19 cellular contexts compared by ENCODE assay signal in genomic region chr1:242745079-242745478, GRCh38.
DNase-seq lines count a peak whose midpoint lies in the region; ATAC-seq and TF ChIP-seq lines count a peak whose summit lies in the region.
"Had no signal": no experiment of that assay in that cellular context is flagged by ENCODE, and none has a peak within 500 bp of the region (broad histone marks: within the 10 kb centered on the region; RNA-seq: fewer than 3 reads in every experiment).

No MANE protein-coding gene starts in this region.

- H3K4me1 Mint-ChIP-seq in mesothelial cell of epicardium = peaks cover 18% of the 10 kb centered on the region
- H3K4me1 Mint-ChIP-seq in progenitor cell of endocrine pancreas (ENCODE audit: low read depth) = peaks cover 12% of the 10 kb centered on the region
- H3K4me1 Mint-ChIP-seq: H9 had no signal

- H3K9me3 Mint-ChIP-seq in mesothelial cell of epicardium = peaks cover 10% of the 10 kb centered on the region
- peaks cover 27% of the 10 kb centered on the region for H3K9me3 Mint-ChIP-seq in progenitor cell of endocrine pancreas (ENCODE audit: low read depth)

- H3K27ac Mint-ChIP-seq in mesothelial cell of epicardium (peak overlapping the region; percentile 57), progenitor cell of endocrine pancreas (peak overlapping the region; percentile 3)
- H3K27ac Mint-ChIP-seq: H9 had no signal

- H3K36me3 Mint-ChIP-seq in mesothelial cell of epicardium (peaks cover 7% of the 10 kb centered on the region), progenitor cell of endocrine pancreas (ENCODE audit: insufficient read depth) (peaks cover 2% of the 10 kb centered on the region)

- DNase-seq in LHCN-M2 (ENCODE audit: low read depth) (peak; percentile 93), astrocyte of the hippocampus (ENCODE audit: low read depth, low spot score) (peak; percentile 16), mesothelial cell of epicardium (ENCODE audit: low spot score in 2 of 2, unreplicated experiment in 2 of 2) (no peak), progenitor cell of endocrine pancreas (ENCODE audit: low spot score, unreplicated experiment) (no peak), SW480 (ENCODE audit: low spot score) (no peak), HK-2 (ENCODE audit: unreplicated experiment) (no peak), SIG-M5 (lab: John Stamatoyannopoulos, UW) (no peak)
- no peak for DNase-seq in stimulated activated naive CD8-positive, alpha-beta T cell treated with anti-CD3 and anti-CD28 coated beads, Interleukin-15, Interleukin-2, amounts not matched to agents 100 U/mL and 50 U/mL, for 24 hours
- DNase-seq: BE2C, H9, KBM-7, NCI-H1092 treated with DMSO at 0.1 percent for 48 hours, NCI-H1436 treated with DMSO at 0.1 percent for 48 hours, NCI-H1930, NCI-H226, NCI-H526, OCI-M1 had no signal

- ATAC-seq in stimulated activated naive CD8-positive, alpha-beta T cell treated with anti-CD3 and anti-CD28 coated beads, Interleukin-15, Interleukin-2, amounts not matched to agents 100 U/mL and 50 U/mL, for 24 hours = no peak
- ATAC-seq: GM12878, Right ventricle myocardium inferior had no signal

- H3K4me3 Mint-ChIP-seq in mesothelial cell of epicardium (no peak overlapping the region), progenitor cell of endocrine pancreas (ENCODE audit: low read depth) (no peak overlapping the region)
- H3K4me3 Mint-ChIP-seq: H9 had no signal

- TF ChIP-seq CTCF in mesothelial cell of epicardium (IDR thresholded peaks at IDR 0.05; ENCODE audit: unreplicated experiment) = no peak
- TF ChIP-seq CTCF in progenitor cell of endocrine pancreas (IDR thresholded peaks at IDR 0.05; ENCODE audit: unreplicated experiment) = no peak

- no peaks in the 10 kb centered on the region for H3K27me3 Mint-ChIP-seq in mesothelial cell of epicardium (ENCODE audit: low read depth)
- H3K27me3 Mint-ChIP-seq in progenitor cell of endocrine pancreas = no peaks in the 10 kb centered on the region

Comparison
In these comparisons a context has a peak if more than half of its experiments do, and no peak if none do; other contexts are left out.
1. DNase-seq: peak in LHCN-M2 (single experiment) and astrocyte of the hippocampus (single experiment); none in mesothelial cell of epicardium (0 of 2), progenitor cell of endocrine pancreas (single experiment), stimulated activated naive CD8-positive, alpha-beta T cell treated with anti-CD3 and anti-CD28 coated beads, Interleukin-15, Interleukin-2, amounts not matched to agents 100 U/mL and 50 U/mL, for 24 hours (single experiment), SW480 (single experiment), HK-2 (single experiment) and SIG-M5 (single experiment).